In genomic region chr6:125367036-125367782, GRCh38 we compare ENCODE assay signal across 23 cellular contexts.
DNase-seq lines count a peak whose midpoint lies in the region; ATAC-seq, FAIRE-seq and TF ChIP-seq lines count a peak whose summit lies in the region.
"Had no signal": no experiment of that assay in that cellular context is flagged by ENCODE, and none has a peak within 500 bp of the region (broad histone marks: within the 10 kb centered on the region; RNA-seq: fewer than 3 reads in every experiment).

No MANE protein-coding gene starts in this region.

- no peak for ATAC-seq in thoracic aorta (ENCODE audit: insufficient number of reproducible peaks, low FRiP score, low read depth)
- no peak for ATAC-seq in activated T-cell treated with anti-CD3 and anti-CD28 coated beads, Interleukin-2, amount 50 U/mL, for 4 hours

- H3K4me1 Mint-ChIP-seq in activated T-cell treated with anti-CD3 and anti-CD28 coated beads, Interleukin-2, amount 50 U/mL, for 4 hours (ENCODE audit: low read depth), result peaks cover 6% of the 10 kb centered on the region
- H3K4me1 Mint-ChIP-seq: CD14-positive monocyte had no signal

- H3K4me1 ChIP-seq in thoracic aorta (ENCODE audit: control insufficient read depth in 1 of 2, low read depth in 2 of 2), result peaks cover 9 to 71% of the 10 kb centered on the region in 2 donors

- H3K36me3 ChIP-seq in thoracic aorta, result no peaks in the 10 kb centered on the region
- H3K36me3 ChIP-seq: HAP-1 had no signal

- TF ChIP-seq CTCF in fibroblast of mammary gland (conservative IDR thresholded peaks at IDR 0.05; ENCODE audit: control insufficient read depth, insufficient read depth, low read depth, low read length) (no peak), thoracic aorta (IDR thresholded peaks at IDR 0.05) (no peak)

- H3K36me3 Mint-ChIP-seq in activated T-cell treated with anti-CD3 and anti-CD28 coated beads, Interleukin-2, amount 50 U/mL, for 4 hours (ENCODE audit: insufficient read depth), result no peaks in the 10 kb centered on the region
- H3K36me3 Mint-ChIP-seq: CD14-positive monocyte, IgD-negative memory B cell had no signal

- peak overlapping the region; percentile 69 to 72 for H3K27ac ChIP-seq in thoracic aorta
- H3K27ac ChIP-seq: PC-9 had no signal

- no peak for DNase-seq in GM12891 (ENCODE audit: insufficient read length, low spot score)
- DNase-seq in astrocyte of the hippocampus (ENCODE audit: low read depth, low spot score), result peak; percentile 12
- peak; percentile 49 for DNase-seq in fibroblast of mammary gland (ENCODE audit: low read depth)
- DNase-seq in thoracic aorta (ENCODE audit: low spot score), result no peak
- DNase-seq in NCI-H748 treated with DMSO at 0.1 percent for 48 hours (lab: John Stamatoyannopoulos, UW), result no peak
- DNase-seq in activated T-cell treated with anti-CD3 and anti-CD28 coated beads, Interleukin-2, amount 50 U/mL, for 4 hours, result no peak
- DNase-seq in T-helper 9 cell, result no peak
- DNase-seq: DMS53, EL, GF-D8, NCI-H1694 treated with DMSO at 0.1 percent for 48 hours, NCI-H2081 treated with DMSO at 0.1 percent for 48 hours, NCI-H2171 treated with DMSO at 0.1 percent for 48 hours, NCI-H510A, PC-9, RPMI8226, SHP77 had no signal

- H3K27me3 Mint-ChIP-seq in activated T-cell treated with anti-CD3 and anti-CD28 coated beads, Interleukin-2, amount 50 U/mL, for 4 hours (ENCODE audit: low read depth), result peaks cover 39% of the 10 kb centered on the region

- no peaks in the 10 kb centered on the region for H3K9me3 Mint-ChIP-seq in activated T-cell treated with anti-CD3 and anti-CD28 coated beads, Interleukin-2, amount 50 U/mL, for 4 hours
- H3K9me3 Mint-ChIP-seq: IgD-negative memory B cell had no signal

- H3K4me3 Mint-ChIP-seq in activated T-cell treated with anti-CD3 and anti-CD28 coated beads, Interleukin-2, amount 50 U/mL, for 4 hours, result no peak overlapping the region
- H3K4me3 Mint-ChIP-seq: B cell, CD14-positive monocyte, IgD-negative memory B cell had no signal

- peak; percentile 55 for FAIRE-seq in GM12891 (lab: Jason Lieb, UNC)
- FAIRE-seq: A204.1, D721Med had no signal

- TF ChIP-seq POLR2A in GM12891 (IDR thresholded peaks at IDR 0.05; ENCODE audit: low read depth, low read length), result no peak

- H3K27me3 ChIP-seq in thoracic aorta (replicated peaks; ENCODE audit: insufficient read depth), result no peaks in the 10 kb centered on the region

- no peak overlapping the region for H3K4me3 ChIP-seq in fibroblast of mammary gland (ENCODE audit: control insufficient read depth, low read depth, low read length)
- no peak overlapping the region for H3K4me3 ChIP-seq in thoracic aorta
- H3K4me3 ChIP-seq: HAP-1, PC-9 had no signal

- H3K9me3 ChIP-seq in thoracic aorta, result no peaks in the 10 kb centered on the region
- H3K9me3 ChIP-seq: HAP-1 had no signal

TF ChIP-seq in GM12891, 5 proteins besides CTCF, POLR2A, EP300 and RAD21:
- TF ChIP-seq SPI1 (IDR thresholded peaks at IDR 0.05; ENCODE audit: low read depth, low read length) (no peak), POLR2AphosphoS5 (IDR thresholded peaks at IDR 0.05; ENCODE audit: low read depth, low read length) (no peak), POU2F2 (IDR thresholded peaks at IDR 0.05; ENCODE audit: low read depth, low read length) (no peak), PAX5 (IDR thresholded peaks at IDR 0.05; ENCODE audit: insufficient read depth, low read length, severe bottlenecking) (no peak), TAF1 (IDR thresholded peaks at IDR 0.05; ENCODE audit: low read depth, low read length) (no peak)

Comparison
In these comparisons a context has a peak if more than half of its experiments do, and no peak if none do; other contexts are left out.
1. DNase-seq: peak in astrocyte of the hippocampus (single experiment) and fibroblast of mammary gland (single experiment); none in GM12891 (single experiment), thoracic aorta (single experiment), NCI-H748 treated with DMSO at 0.1 percent for 48 hours (single experiment), activated T-cell treated with anti-CD3 and anti-CD28 coated beads, Interleukin-2, amount 50 U/mL, for 4 hours (single experiment) and T-helper 9 cell (single experiment).